8 cellular contexts compared by ENCODE assay signal in the genomic region with DNA sequence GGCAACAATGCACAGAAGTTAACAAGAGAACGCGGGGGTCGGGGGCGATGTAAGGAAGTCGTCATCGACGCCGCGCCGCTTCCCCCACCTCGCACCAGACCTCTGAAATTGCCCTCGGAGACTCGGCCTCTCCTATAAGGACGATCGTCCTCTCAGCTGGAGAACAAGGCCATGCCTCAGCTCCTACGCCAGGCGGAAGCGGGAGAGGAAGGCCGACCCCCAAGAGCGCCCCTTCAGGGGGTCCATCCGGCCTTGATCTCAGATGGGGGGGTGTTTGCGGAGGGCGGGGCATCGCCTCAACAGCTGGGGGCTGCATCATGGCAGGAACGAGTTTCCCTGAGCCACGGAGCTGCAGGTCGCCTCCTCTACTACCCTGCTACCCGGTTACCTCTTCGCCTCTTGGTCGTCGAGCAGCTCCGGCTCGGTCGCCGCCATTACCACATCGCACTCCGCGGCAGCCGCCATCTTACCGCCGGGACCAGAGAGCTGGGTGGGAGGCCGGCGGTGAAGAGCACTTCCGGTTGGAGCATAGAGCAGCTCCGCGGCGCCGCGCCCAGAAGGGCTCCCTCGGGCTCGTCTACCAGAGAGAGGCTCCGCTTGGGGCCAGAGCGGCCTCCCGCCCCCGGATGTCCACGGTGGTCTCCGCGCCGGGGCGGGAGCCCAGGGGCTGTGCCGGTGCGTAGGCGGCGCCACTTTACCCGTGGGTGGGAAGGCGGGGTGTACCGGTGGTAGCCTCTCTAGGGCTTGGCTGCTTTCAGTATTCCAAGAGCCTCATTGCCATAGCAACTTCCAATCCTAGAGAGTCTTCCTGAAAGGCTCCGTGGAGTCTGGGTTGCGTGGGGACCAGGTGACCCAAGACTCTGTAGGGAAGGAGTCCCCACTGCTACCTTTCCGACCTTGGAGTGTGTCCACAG. TPM values are rescaled to one million over a fixed set of nuclear protein-coding genes. Genes with fewer than 3 reads are reported as not detected.
DNase-seq lines count a peak whose midpoint lies in the region; ATAC-seq and TF ChIP-seq lines count a peak whose summit lies in the region.

A gene with protein sequence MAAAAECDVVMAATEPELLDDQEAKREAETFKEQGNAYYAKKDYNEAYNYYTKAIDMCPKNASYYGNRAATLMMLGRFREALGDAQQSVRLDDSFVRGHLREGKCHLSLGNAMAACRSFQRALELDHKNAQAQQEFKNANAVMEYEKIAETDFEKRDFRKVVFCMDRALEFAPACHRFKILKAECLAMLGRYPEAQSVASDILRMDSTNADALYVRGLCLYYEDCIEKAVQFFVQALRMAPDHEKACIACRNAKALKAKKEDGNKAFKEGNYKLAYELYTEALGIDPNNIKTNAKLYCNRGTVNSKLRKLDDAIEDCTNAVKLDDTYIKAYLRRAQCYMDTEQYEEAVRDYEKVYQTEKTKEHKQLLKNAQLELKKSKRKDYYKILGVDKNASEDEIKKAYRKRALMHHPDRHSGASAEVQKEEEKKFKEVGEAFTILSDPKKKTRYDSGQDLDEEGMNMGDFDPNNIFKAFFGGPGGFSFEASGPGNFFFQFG (minus strand): TSS at position 488 of the 914 bp plus-strand sequence. CDS start 23 bp downstream, at position 465.

- no peaks in the 10 kb centered on the region for H3K27me3 ChIP-seq in adipocyte (replicated peaks; ENCODE audit: control insufficient read depth, insufficient read depth, low read length)
- H3K27me3 ChIP-seq in heart left ventricle: no peaks in the 10 kb centered on the region

- H3K9me3 Mint-ChIP-seq in type B pancreatic cell: no peaks in the 10 kb centered on the region

- peaks cover 5% of the 10 kb centered on the region for H3K36me3 ChIP-seq in adipocyte (ENCODE audit: control insufficient read depth, insufficient read depth, low read length, severe bottlenecking)
- H3K36me3 ChIP-seq in heart left ventricle: peaks cover 0 to 17% (median 8%) of the 10 kb centered on the region in 9 donors

- ATAC-seq in HG02759 (IDR thresholded peaks at IDR 0.05; ENCODE audit: unreplicated experiment): peak; percentile 84
- peak; percentile 95 to 97 (median 96) for ATAC-seq in heart left ventricle

- peak within 1 kb of the TSS; percentile 74 to 97 (median 94) for H3K27ac ChIP-seq in heart left ventricle

- H3K9ac ChIP-seq in adipocyte (ENCODE audit: low read length): peak within 1 kb of the TSS; percentile 100

- peaks cover 35% of the 10 kb centered on the region for H3K4me1 ChIP-seq in adipocyte (ENCODE audit: control insufficient read depth, insufficient read depth, low read length)
- peaks cover 6 to 75% (median 57%) of the 10 kb centered on the region in 12 donors for H3K4me1 ChIP-seq in heart left ventricle

- H3K27me3 Mint-ChIP-seq in type B pancreatic cell: no peaks in the 10 kb centered on the region

- intact Hi-C loops in heart left ventricle (cut with DNase I) (loop anchor here in 7 of 10 donors (2.0 to 5.0 kb wide), 2 partner anchors 50 kb away; a partner anchor contains a TSS), posterior cingulate gyrus (cut with DNase I) (no loop called here)

- TF ChIP-seq POLR2A in heart left ventricle (IDR thresholded peaks at IDR 0.05): peak in 1 of 2 donors; percentile 55

- H3K4me3 ChIP-seq in GM12865 (ENCODE audit: low read depth, low read length): peak within 1 kb of the TSS; percentile 94
- peak within 1 kb of the TSS; percentile 99 for H3K4me3 ChIP-seq in adipocyte (ENCODE audit: low read length)
- H3K4me3 ChIP-seq in heart left ventricle: peak within 1 kb of the TSS; percentile 64 to 99 (median 88)

- peak within 1 kb of the TSS; percentile 99 for H3K4me3 Mint-ChIP-seq in type B pancreatic cell

- peaks cover 26% of the 10 kb centered on the region for H3K4me1 Mint-ChIP-seq in type B pancreatic cell (ENCODE audit: unreplicated experiment)

- DNase-seq in GM12865 (ENCODE audit: low read depth) (peak; percentile 96), NCI-H1417 treated with DMSO at 0.1 percent for 48 hours (lab: John Stamatoyannopoulos, UW) (peak; percentile 44), T follicular helper cell (ENCODE audit: low read depth) (peak; percentile 79), adipocyte (ENCODE audit: low read depth) (peak; percentile 95), heart left ventricle (peak; percentile 92 to 96 (median 96)), posterior cingulate gyrus (peak; percentile 78 to 99 (median 91)), type B pancreatic cell (ENCODE audit: extremely low spot score, unreplicated experiment) (peak; percentile 91)

- H3K9me3 ChIP-seq in adipocyte (ENCODE audit: control insufficient read depth, low read length): no peaks in the 10 kb centered on the region
- no peaks in the 10 kb centered on the region for H3K9me3 ChIP-seq in heart left ventricle

- H3K27ac Mint-ChIP-seq in type B pancreatic cell: peak within 1 kb of the TSS; percentile 99

- WGBS in heart left ventricle, 4 donors: 0 to 1% (median 1%) methylated on average over 28 to 70 of the region's 70 CpGs

- TF ChIP-seq CTCF in GM12865 (IDR thresholded peaks at IDR 0.05; ENCODE audit: insufficient read depth, low read depth, low read length, missing control alignments): no peak
- peak in 2 of 12 donors; percentile 15 to 19 for TF ChIP-seq CTCF in heart left ventricle (IDR thresholded peaks at IDR 0.05)
- no peak for TF ChIP-seq CTCF in type B pancreatic cell (conservative IDR thresholded peaks at IDR 0.05)

- no peaks in the 10 kb centered on the region for H3K36me3 Mint-ChIP-seq in type B pancreatic cell

RNA-seq across cellular contexts. Expression of the gene that starts here (rescaled TPM):
- 10 to 100 TPM; 42.5 to 96.5 (median 70.5) TPM for total RNA-seq in heart left ventricle
- polyA plus RNA-seq in heart left ventricle: 100 to 1,000 TPM in 1 of 2 donors, 10 to 100 TPM in 1; 83.5 to 103 TPM
- 77.3 and 88.7 TPM in 2 replicates for total RNA-seq in type B pancreatic cell (ENCODE audit: low replicate concordance)

Comparison
In these comparisons a context has a peak if more than half of its experiments do, and no peak if none do; other contexts are left out.
1. Peak in every context shown above with its lines: DNase-seq, ATAC-seq, H3K4me3 ChIP-seq and H3K27ac ChIP-seq.
2. DNase-seq: peak in every context shown above with its lines; median percentile 96 in GM12865; 96 in heart left ventricle; 95 in adipocyte; 91 in posterior cingulate gyrus; 91 in type B pancreatic cell; 79 in T follicular helper cell; 44 in NCI-H1417 treated with DMSO at 0.1 percent for 48 hours.